ENCODE assay signal across 8 cellular contexts in the genomic region with DNA sequence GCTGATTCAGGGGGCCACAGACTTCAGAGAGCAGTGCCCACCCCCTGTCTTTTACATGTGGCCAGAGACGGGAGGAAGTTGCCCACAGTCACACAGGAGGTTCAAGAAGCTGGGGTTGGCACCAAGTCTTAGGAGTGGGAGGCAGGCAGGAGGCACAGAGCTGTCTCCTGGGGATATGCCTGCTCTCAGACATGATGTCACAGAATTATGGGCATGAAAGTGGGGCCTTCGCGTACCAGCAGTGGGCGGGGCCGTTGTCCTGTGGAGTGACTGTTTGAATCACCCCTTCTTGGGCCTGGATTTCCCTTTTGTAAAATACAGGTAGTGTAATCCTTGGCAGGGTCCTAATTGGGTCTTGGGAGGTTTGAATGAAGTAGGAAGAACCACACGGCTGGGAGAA.
A peak's percentile ranks its signal among the peaks of the same experiment; 100 is the strongest.
DNase-seq lines count a peak whose midpoint lies in the region; ATAC-seq and TF ChIP-seq lines count a peak whose summit lies in the region.

No MANE protein-coding gene starts in this region.

- peaks cover 31% of the 10 kb centered on the region for H4K20me1 ChIP-seq in MM.1S (ENCODE audit: insufficient read depth, low read length)

- ATAC-seq in GM21717 (IDR thresholded peaks at IDR 0.05; ENCODE audit: unreplicated experiment), result peak; percentile 32

- H3K27me3 ChIP-seq in MM.1S (replicated peaks; ENCODE audit: insufficient read depth, low read length) (no peaks in the 10 kb centered on the region), subcutaneous abdominal adipose tissue (ENCODE audit: control insufficient read depth in 5 of 5, insufficient read depth in 4 of 5, low read length in 5 of 5) (no peaks in the 10 kb centered on the region)

- H2AFZ ChIP-seq in MM.1S (ENCODE audit: low read length), result no peak overlapping the region

- TF ChIP-seq CTCF in GM12864 (IDR thresholded peaks at IDR 0.05; ENCODE audit: low read depth, low read length, missing control alignments), result no peak
- TF ChIP-seq CTCF in MM.1S (IDR thresholded peaks at IDR 0.05; ENCODE audit: low read length), result no peak

- no peak overlapping the region for H3K9ac ChIP-seq in MM.1S (ENCODE audit: low read length)
- H3K9ac ChIP-seq in subcutaneous abdominal adipose tissue (ENCODE audit: low read length in 5 of 5), result peak overlapping the region in 4 of 5 donors; percentile 41 to 63 (median 60)

- H3K4me1 ChIP-seq in MM.1S (ENCODE audit: low read length), result peaks cover 29% of the 10 kb centered on the region
- H3K4me1 ChIP-seq in subcutaneous abdominal adipose tissue (ENCODE audit: control insufficient read depth in 5 of 5, insufficient read depth in 5 of 5, low read length in 5 of 5), result peaks cover 31 to 86% (median 81%) of the 10 kb centered on the region in 5 donors

- H3K4me2 ChIP-seq in MM.1S (ENCODE audit: low read depth, low read length), result 0 out of 2 replicates have a peak overlapping the region, but pooled peaks have one; percentile 2

- DNase-seq in GM12864 (ENCODE audit: low read depth) (no peak), MM.1S (no peak), fibroblast of gingiva (ENCODE audit: low read depth) (peak; percentile 16), COLO829 (ENCODE audit: low spot score) (no peak), NCI-H1105 treated with DMSO at 0.1 percent for 48 hours (lab: John Stamatoyannopoulos, UW) (no peak), HPDE6-E6E7 (ENCODE audit: extremely low spot score) (no peak)

- no peaks in the 10 kb centered on the region for H3K36me3 ChIP-seq in MM.1S (replicated peaks; ENCODE audit: insufficient read depth, low read length)
- H3K36me3 ChIP-seq in subcutaneous abdominal adipose tissue (ENCODE audit: control insufficient read depth in 5 of 5, insufficient read depth in 5 of 5, low read length in 5 of 5), result peaks cover 0 to 46% (median 40%) of the 10 kb centered on the region in 5 donors

- no peaks in the 10 kb centered on the region for H3F3A ChIP-seq in MM.1S (ENCODE audit: insufficient read depth, low read length)

- H3K9me3 ChIP-seq in MM.1S (replicated peaks; ENCODE audit: insufficient read depth, low read length) (no peaks in the 10 kb centered on the region), subcutaneous abdominal adipose tissue (ENCODE audit: control insufficient read depth in 5 of 5, low read length in 5 of 5) (no peaks in the 10 kb centered on the region)

- no peaks in the 10 kb centered on the region for H3K9me2 ChIP-seq in MM.1S (replicated peaks; ENCODE audit: insufficient read depth, low read length)

- H3K27ac ChIP-seq in MM.1S (ENCODE audit: low read length), result peak overlapping the region; percentile 16; the same call in 1 of the 2 replicates
- H3K27ac ChIP-seq in subcutaneous abdominal adipose tissue (ENCODE audit: low read depth, low read length), result peak overlapping the region; percentile 82

- peaks cover 100% of the 10 kb centered on the region for H3K79me2 ChIP-seq in MM.1S (ENCODE audit: low read length)

- H3K4me3 ChIP-seq in GM12864 (ENCODE audit: low read depth, low read length), result peak overlapping the region; percentile 7; the same call in 1 of the 2 replicates
- no peak overlapping the region for H3K4me3 ChIP-seq in MM.1S (ENCODE audit: low read length)
- H3K4me3 ChIP-seq in subcutaneous abdominal adipose tissue (ENCODE audit: low read depth in 1 of 5, low read length in 5 of 5), result peak overlapping the region in 1 of 5 donors; percentile 9
